Comparison of ENCODE assay signal across 1 cellular context in genomic region chr2:11022874-11023273, GRCh38.
A peak's percentile ranks its signal among the peaks of the same experiment; 100 is the strongest.
TF ChIP-seq lines count a peak whose summit lies in the region.

No MANE protein-coding gene starts in this region.

TF ChIP-seq in K562, 482 proteins besides CTCF, POLR2A, EP300 and RAD21 (continued from another document):
- no peak for TF ChIP-seq ZNF318 (IDR thresholded peaks at IDR 0.05; ENCODE audit: borderline replicate concordance in 1 of 2, low read depth in 1 of 2)
- TF ChIP-seq PCBP1 (IDR thresholded peaks at IDR 0.05; ENCODE audit: low read depth, low read length, poor library complexity, severe bottlenecking) = no peak
- TF ChIP-seq ZBTB49 (CRISPR knock-in tag; IDR thresholded peaks at IDR 0.05; ENCODE audit: borderline replicate concordance) = no peak
- TF ChIP-seq ZNF280A (IDR thresholded peaks at IDR 0.05; ENCODE audit: low read depth, partially characterized antibody) = no peak
- no peak for TF ChIP-seq WHSC1 (IDR thresholded peaks at IDR 0.05; ENCODE audit: low read length)
- TF ChIP-seq GTF2F1 (IDR thresholded peaks at IDR 0.05; ENCODE audit: low read depth, low read length) = no peak
- TF ChIP-seq NRF1 (conservative IDR thresholded peaks at IDR 0.05 in 1 of 2, IDR thresholded peaks at IDR 0.05 in 1 of 2) = peak; percentile 26 to 52; a peak in 3 of 4 replicates
- no peak for TF ChIP-seq ZNF3 (CRISPR knock-in tag; IDR thresholded peaks at IDR 0.05)
- TF ChIP-seq E4F1 (CRISPR knock-in tag; IDR thresholded peaks at IDR 0.05; ENCODE audit: borderline replicate concordance) = no peak
- no peak for TF ChIP-seq ZNF589 (CRISPR knock-in tag; IDR thresholded peaks at IDR 0.05; ENCODE audit: low read depth)
- peak; percentile 52; the same call in 1 of the 2 replicates for TF ChIP-seq RFX1 (IDR thresholded peaks at IDR 0.05)
- TF ChIP-seq CCNT2 (IDR thresholded peaks at IDR 0.05; ENCODE audit: borderline replicate concordance, extremely low read depth, insufficient read length, low read depth, low read length) = no peak
- TF ChIP-seq FOXA1 (IDR thresholded peaks at IDR 0.05; ENCODE audit: borderline replicate concordance) = no peak
- no peak for TF ChIP-seq RREB1 (CRISPR knock-in tag; IDR thresholded peaks at IDR 0.05)
- no peak for TF ChIP-seq E2F4 (CRISPR knock-in tag; IDR thresholded peaks at IDR 0.05; ENCODE audit: low read depth)
- no peak for TF ChIP-seq ZFP1 (CRISPR knock-in tag; IDR thresholded peaks at IDR 0.05)
- no peak for TF ChIP-seq MTA3 (IDR thresholded peaks at IDR 0.05; ENCODE audit: borderline replicate concordance)
- no peak for TF ChIP-seq ZNF24 (IDR thresholded peaks at IDR 0.05)
- no peak for TF ChIP-seq ZNF282 (CRISPR knock-in tag; IDR thresholded peaks at IDR 0.05)
- no peak for TF ChIP-seq ZBTB34 (CRISPR knock-in tag; IDR thresholded peaks at IDR 0.05)
- TF ChIP-seq ZFP30 (CRISPR knock-in tag; IDR thresholded peaks at IDR 0.05; ENCODE audit: borderline replicate concordance) = no peak
- no peak for TF ChIP-seq ZNF408 (CRISPR knock-in tag; IDR thresholded peaks at IDR 0.05; ENCODE audit: low read depth)
- TF ChIP-seq LCOR (CRISPR knock-in tag; IDR thresholded peaks at IDR 0.05) = no peak
- no peak for TF ChIP-seq PYGO2 (tag; IDR thresholded peaks at IDR 0.05)
- peak; percentile 21; the same call in 1 of the 2 replicates for TF ChIP-seq FOSL1 (tag; conservative IDR thresholded peaks at IDR 0.05)
- TF ChIP-seq SP2 (IDR thresholded peaks at IDR 0.05; ENCODE audit: extremely low read depth, low read depth, low read length, poor library complexity, severe bottlenecking) = no peak
- TF ChIP-seq HIVEP1 (CRISPR knock-in tag; IDR thresholded peaks at IDR 0.05) = no peak
- TF ChIP-seq CBX1 (IDR thresholded peaks at IDR 0.05; ENCODE audit: low read depth) = no peak
- no peak for TF ChIP-seq CHAMP1 (IDR thresholded peaks at IDR 0.05)
